Comparison of ENCODE assay signal across 8 cellular contexts in genomic region chr15:67884514-67885225, GRCh38. TPM values are rescaled to one million over a fixed set of nuclear protein-coding genes. Genes with fewer than 3 reads are reported as not detected.
A peak's percentile ranks its signal among the peaks of the same experiment; 100 is the strongest.
DNase-seq lines count a peak whose midpoint lies in the region; TF ChIP-seq lines count a peak whose summit lies in the region.

No MANE protein-coding gene starts in this region.

- H3K4me3 ChIP-seq in NT2/D1 (ENCODE audit: insufficient read length, low read depth): peak overlapping the region; percentile 12
- H3K4me3 ChIP-seq in esophagus muscularis mucosa: peak overlapping the region; percentile 57 to 70 (median 66)
- peak overlapping the region; percentile 42 for H3K4me3 ChIP-seq in mucosa of stomach (ENCODE audit: low read length)

- peaks cover 5% of the 10 kb centered on the region for H3K27me3 ChIP-seq in NT2/D1 (ENCODE audit: insufficient read depth, insufficient read length)
- no peaks in the 10 kb centered on the region for H3K27me3 ChIP-seq in esophagus muscularis mucosa
- H3K27me3 ChIP-seq in mucosa of stomach (ENCODE audit: control insufficient read depth, insufficient read depth, low read length): no peaks in the 10 kb centered on the region

- peak overlapping the region; percentile 71 for H3K4me3 Mint-ChIP-seq in activated T-cell treated with anti-CD3 and anti-CD28 coated beads, Interleukin-2, amount 50 U/mL, for 24 hours

- peak; percentile 8 for DNase-seq in NCI-H1436 (lab: John Stamatoyannopoulos, UW)
- DNase-seq in NCI-H1436 treated with DMSO at 0.1 percent for 48 hours (lab: John Stamatoyannopoulos, UW): no peak
- DNase-seq in NT2/D1 (ENCODE audit: low read depth, low spot score): peak; percentile 67
- peak; percentile 70 for DNase-seq in activated T-cell treated with anti-CD3 and anti-CD28 coated beads, Interleukin-2, amount 50 U/mL, for 24 hours
- DNase-seq in esophagus muscularis mucosa (ENCODE audit: extremely low spot score): peak; percentile 94
- DNase-seq in stimulated activated CD8-positive, alpha-beta memory T cell treated with anti-CD3 and anti-CD28 coated beads, Interleukin-4, amount 100 ng/mL, for 48 hours: peak; percentile 67
- DNase-seq in GOT3 (lab: John Stamatoyannopoulos, UW): no peak

- H3K9me3 ChIP-seq in NT2/D1 (ENCODE audit: insufficient read depth, low read length): peaks cover 2% of the 10 kb centered on the region; the same call in 1 of the 2 replicates
- no peaks in the 10 kb centered on the region for H3K9me3 ChIP-seq in esophagus muscularis mucosa
- H3K9me3 ChIP-seq in mucosa of stomach (ENCODE audit: control insufficient read depth, low read length): no peaks in the 10 kb centered on the region

- H3K9ac ChIP-seq in NT2/D1 (ENCODE audit: insufficient read length, low read depth): peak overlapping the region; percentile 34
- H3K9ac ChIP-seq in mucosa of stomach (ENCODE audit: low read length): peak overlapping the region; percentile 82

- intact Hi-C loops in esophagus muscularis mucosa (cut with DNase I): no loop called here

- peaks cover 1% of the 10 kb centered on the region for H3K9me3 Mint-ChIP-seq in activated T-cell treated with anti-CD3 and anti-CD28 coated beads, Interleukin-2, amount 50 U/mL, for 24 hours

- 2% methylated on average over 7 of the region's 48 CpGs for WGBS in esophagus muscularis mucosa

- no peaks in the 10 kb centered on the region for H3K36me3 Mint-ChIP-seq in activated T-cell treated with anti-CD3 and anti-CD28 coated beads, Interleukin-2, amount 50 U/mL, for 24 hours (ENCODE audit: low read depth)

- H3K27me3 Mint-ChIP-seq in activated T-cell treated with anti-CD3 and anti-CD28 coated beads, Interleukin-2, amount 50 U/mL, for 24 hours: peaks cover 25% of the 10 kb centered on the region

- H3K36me3 ChIP-seq in NT2/D1 (ENCODE audit: insufficient read depth, insufficient read length, low read length) (no peaks in the 10 kb centered on the region), esophagus muscularis mucosa (no peaks in the 10 kb centered on the region), mucosa of stomach (ENCODE audit: control insufficient read depth, insufficient read depth, low read length) (no peaks in the 10 kb centered on the region)

- H3K27ac ChIP-seq in esophagus muscularis mucosa (replicated peaks in 1 of 4): peak overlapping the region; percentile 84 to 90 (median 85)

- no peak for TF ChIP-seq EP300 in esophagus muscularis mucosa (IDR thresholded peaks at IDR 0.05)

- TF ChIP-seq POLR2A in esophagus muscularis mucosa (IDR thresholded peaks at IDR 0.05; ENCODE audit: low read depth): no peak

- TF ChIP-seq CTCF in esophagus muscularis mucosa (IDR thresholded peaks at IDR 0.05): no peak

- peaks cover 19% of the 10 kb centered on the region for H3K4me1 Mint-ChIP-seq in activated T-cell treated with anti-CD3 and anti-CD28 coated beads, Interleukin-2, amount 50 U/mL, for 24 hours (ENCODE audit: low read depth)

- H3K4me1 ChIP-seq in NT2/D1 (ENCODE audit: insufficient read depth, insufficient read length): no peaks in the 10 kb centered on the region
- peaks cover 14 to 51% (median 35%) of the 10 kb centered on the region in 4 donors for H3K4me1 ChIP-seq in esophagus muscularis mucosa
- peaks cover 15% of the 10 kb centered on the region for H3K4me1 ChIP-seq in mucosa of stomach (ENCODE audit: control insufficient read depth, insufficient read depth, low read length)

- peak overlapping the region; percentile 10 for H3K27ac Mint-ChIP-seq in activated T-cell treated with anti-CD3 and anti-CD28 coated beads, Interleukin-2, amount 50 U/mL, for 24 hours

RNA-seq across cellular contexts. Expression of gene RNU6-1, which starts 44.8 kb away (rescaled TPM):
- total RNA-seq in esophagus muscularis mucosa: not detected

RNA-seq across cellular contexts. Expression of gene SKOR1, which starts 59.4 kb away (rescaled TPM):
- total RNA-seq in esophagus muscularis mucosa: 1 to 10 TPM in 1 of 4 donors, under 1 TPM in 3; 0.58 to 1.2 (median 0.84) TPM

Comparison
In these comparisons a context has a peak if more than half of its experiments do, and no peak if none do; other contexts are left out.
1. DNase-seq: peak in NCI-H1436 (single experiment), NT2/D1 (single experiment), activated T-cell treated with anti-CD3 and anti-CD28 coated beads, Interleukin-2, amount 50 U/mL, for 24 hours (single experiment), esophagus muscularis mucosa (single experiment) and stimulated activated CD8-positive, alpha-beta memory T cell treated with anti-CD3 and anti-CD28 coated beads, Interleukin-4, amount 100 ng/mL, for 48 hours (single experiment); none in NCI-H1436 treated with DMSO at 0.1 percent for 48 hours (single experiment) and GOT3 (single experiment).
2. H3K4me3 ChIP-seq: peak in every context shown above with its lines; median percentile 66 in esophagus muscularis mucosa; 42 in mucosa of stomach; 12 in NT2/D1.